Comparison of ENCODE assay signal across 1 cellular context in genomic region chr10:458466-458865, GRCh38.
TF ChIP-seq lines count a peak whose summit lies in the region.

No MANE protein-coding gene starts in this region.

TF ChIP-seq in SK-N-SH, 30 proteins besides CTCF, POLR2A, EP300 and RAD21 (continued from another document):
- TF ChIP-seq USF1 (IDR thresholded peaks at IDR 0.05; ENCODE audit: borderline replicate concordance, low read depth): no peak
- no peak for TF ChIP-seq NRF1 (IDR thresholded peaks at IDR 0.05; ENCODE audit: low read depth, low read length)
- TF ChIP-seq SIN3A (IDR thresholded peaks at IDR 0.05; ENCODE audit: borderline replicate concordance, low read depth, low read length): no peak
- TF ChIP-seq REST (IDR thresholded peaks at IDR 0.05; ENCODE audit: low read depth, low read length): no peak
